Comparison of ENCODE assay signal across 26 cellular contexts in the genomic region with DNA sequence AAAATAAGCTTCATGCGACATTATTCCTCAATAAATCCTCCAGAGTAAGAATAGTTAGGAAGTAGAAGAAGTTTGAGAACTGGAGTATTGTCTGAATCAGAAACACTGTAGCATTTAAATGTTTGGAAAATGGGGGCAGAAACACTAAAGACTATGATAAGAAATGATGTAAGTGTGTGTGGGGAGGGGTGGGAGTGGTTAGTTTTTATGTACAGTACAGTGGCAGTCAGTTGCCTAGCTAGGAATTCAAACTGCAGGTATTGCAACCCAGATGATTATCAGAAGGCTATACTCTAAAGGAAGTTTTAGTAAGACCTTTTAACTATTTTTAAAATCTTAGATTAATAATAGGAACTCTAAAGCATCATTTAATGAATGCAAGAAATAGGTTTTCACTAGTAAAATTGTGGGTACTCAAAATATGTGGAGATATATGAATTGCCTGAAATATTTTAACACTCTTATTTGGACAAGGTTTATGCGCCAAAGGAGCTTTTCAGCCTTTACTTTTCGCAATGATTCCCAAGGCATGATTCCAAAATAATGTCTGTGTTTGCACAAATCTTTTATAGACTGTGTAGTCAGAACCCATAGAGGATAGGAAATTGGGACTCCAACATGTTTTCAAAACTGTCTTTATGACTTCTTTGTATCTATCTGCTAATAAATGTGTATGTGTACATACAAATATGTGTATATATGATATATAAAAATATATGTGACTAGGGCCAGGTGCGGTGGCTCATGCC. TPM values are rescaled to one million over a fixed set of nuclear protein-coding genes. Genes with fewer than 3 reads are reported as not detected.
DNase-seq lines count a peak whose midpoint lies in the region; ATAC-seq and TF ChIP-seq lines count a peak whose summit lies in the region.
"Had no signal": no experiment of that assay in that cellular context is flagged by ENCODE, and none has a peak within 500 bp of the region (broad histone marks: within the 10 kb centered on the region; RNA-seq: fewer than 3 reads in every experiment).

No MANE protein-coding gene starts in this region.

- no peaks in the 10 kb centered on the region for H3K27me3 ChIP-seq in PC-3 (ENCODE audit: low read length)
- H3K27me3 ChIP-seq: BE2C; BLaER1 treated with 17β-estradiol and CSF1 and Interleukin-3, amounts not matched to agents 10 nM and 100 nM had no signal

- H3K27ac ChIP-seq in C4-2B (peak overlapping the region; percentile 63), PC-3 (ENCODE audit: low read length) (no peak overlapping the region)
- H3K27ac ChIP-seq: A549; BLaER1 treated with 17β-estradiol and CSF1 and Interleukin-3, amounts not matched to agents 10 nM and 100 nM had no signal

- no peak overlapping the region for H3K4me2 ChIP-seq in PC-3 (ENCODE audit: low read length)
- H3K4me2 ChIP-seq: A549; BLaER1 treated with 17β-estradiol and CSF1 and Interleukin-3, amounts not matched to agents 10 nM and 100 nM; GM23338 had no signal

- peaks cover 4% of the 10 kb centered on the region for H3K4me1 Mint-ChIP-seq in type B pancreatic cell (ENCODE audit: unreplicated experiment)
- H3K4me1 Mint-ChIP-seq: CD4-positive, alpha-beta memory T cell; GM23338; H9 had no signal

- H3K9me3 ChIP-seq in PC-3 (ENCODE audit: low read length) = no peaks in the 10 kb centered on the region
- H3K9me3 ChIP-seq: A549, BE2C had no signal

- no peak overlapping the region for H3K27ac Mint-ChIP-seq in type B pancreatic cell
- H3K27ac Mint-ChIP-seq: CD4-positive, alpha-beta memory T cell; GM23338; H9; HFFc6 had no signal

- peaks cover 3% of the 10 kb centered on the region for H3K9me3 Mint-ChIP-seq in type B pancreatic cell
- H3K9me3 Mint-ChIP-seq: GM23338, H9 had no signal

- no peaks in the 10 kb centered on the region for H3K4me1 ChIP-seq in PC-3 (ENCODE audit: insufficient read depth, low read length)
- H3K4me1 ChIP-seq: A549; BE2C; BLaER1 treated with 17β-estradiol and CSF1 and Interleukin-3, amounts not matched to agents 10 nM and 100 nM had no signal

- H3K9ac ChIP-seq in PC-3 (ENCODE audit: low read length) = no peak overlapping the region
- H3K9ac ChIP-seq: BLaER1 treated with 17β-estradiol and CSF1 and Interleukin-3, amounts not matched to agents 10 nM and 100 nM had no signal

- no peaks in the 10 kb centered on the region for H3K27me3 Mint-ChIP-seq in type B pancreatic cell
- H3K27me3 Mint-ChIP-seq: CD4-positive, alpha-beta memory T cell had no signal

- no peaks in the 10 kb centered on the region for H3K36me3 ChIP-seq in PC-3 (ENCODE audit: low read depth, low read length)
- H3K36me3 ChIP-seq: BE2C; BLaER1 treated with 17β-estradiol and CSF1 and Interleukin-3, amounts not matched to agents 10 nM and 100 nM had no signal

- intact Hi-C loops in PC-3 (cut with micrococcal nuclease) = no loop called here

- H3K9me2 ChIP-seq in PC-3 (replicated peaks; ENCODE audit: low read length) = no peaks in the 10 kb centered on the region

- ATAC-seq in PC-3 (peak; percentile 51), left lobe of liver (peak; percentile 71), GM21381 (IDR thresholded peaks at IDR 0.05; ENCODE audit: unreplicated experiment) (no peak)
- ATAC-seq: A549, GM23338, HCT116 had no signal

- no peak overlapping the region for H2AFZ ChIP-seq in PC-3 (ENCODE audit: low read length)
- H2AFZ ChIP-seq: GM23338 had no signal

- no peaks in the 10 kb centered on the region for H3K79me2 ChIP-seq in PC-3 (ENCODE audit: low read length)

- no peaks in the 10 kb centered on the region for H3F3A ChIP-seq in PC-3 (ENCODE audit: low read length, unreplicated experiment)

- H3K4me3 Mint-ChIP-seq in type B pancreatic cell = no peak overlapping the region
- H3K4me3 Mint-ChIP-seq: CD4-positive, alpha-beta memory T cell; GM23338; H9; HFFc6 had no signal

- H4K20me1 ChIP-seq in PC-3 (ENCODE audit: low read length) = no peaks in the 10 kb centered on the region
- H4K20me1 ChIP-seq: BLaER1 treated with 17β-estradiol and CSF1 and Interleukin-3, amounts not matched to agents 10 nM and 100 nM had no signal

- POLR2A ChIA-PET in PC-3 (lab: Charles Lee; ENCODE audit: unreplicated experiment) = no interaction called here

- H3K36me3 Mint-ChIP-seq in type B pancreatic cell = no peaks in the 10 kb centered on the region
- H3K36me3 Mint-ChIP-seq: CD4-positive, alpha-beta memory T cell had no signal

- no peak overlapping the region for H3K4me3 ChIP-seq in PC-3 (ENCODE audit: low read length)
- H3K4me3 ChIP-seq: A549; BLaER1 treated with 17β-estradiol and CSF1 and Interleukin-3, amounts not matched to agents 10 nM and 100 nM; GM23338 had no signal

- TF ChIP-seq CTCF in C4-2B (conservative IDR thresholded peaks at IDR 0.05) = no peak
- no peak for TF ChIP-seq CTCF in PC-3 (conservative IDR thresholded peaks at IDR 0.05; ENCODE audit: low read depth, low read length)
- TF ChIP-seq CTCF in type B pancreatic cell (conservative IDR thresholded peaks at IDR 0.05) = no peak

- DNase-seq in HuH-7 (ENCODE audit: low spot score) (peak; percentile 45), PC-3 (peak; percentile 27), left lobe of liver (ENCODE audit: low spot score) (no peak), type B pancreatic cell (ENCODE audit: extremely low spot score, unreplicated experiment) (no peak)
- DNase-seq in activated CD8-positive, alpha-beta memory T cell treated with anti-CD3 and anti-CD28 coated beads for 24 hours = no peak
- DNase-seq in activated T-cell treated with anti-CD3 and anti-CD28 coated beads, Interleukin-2, amount 50 U/mL, for 48 hours = no peak
- DNase-seq: 8988T; ACHN; AML-193; BE2C; Calu3; CD4-positive, alpha-beta memory T cell; COR-L47; DMS53; DMS79 treated with DMSO at 0.1 percent for 48 hours; GF-D8; H9; HFFc6 had no signal

- BruUV-seq in PC-3 (replicated peaks; lab: Mats Ljungman, UMichigan) = no TSS peak

- CTCF ChIA-PET in PC-3 (lab: Charles Lee) = no interaction called here

RNA-seq across cellular contexts. Expression of gene CCDC50, which starts 8.0 kb away (rescaled TPM):
- total RNA-seq in PC-3 (2014; rRNA removed) = 68.4 and 80.9 TPM in 2 replicates
- total RNA-seq in left lobe of liver = 35.8 TPM
- total RNA-seq in type B pancreatic cell (ENCODE audit: low replicate concordance) = 47.4 and 76.2 TPM in 2 replicates

RNA-seq across cellular contexts. Expression of gene UTS2B, which starts 9.1 kb away (rescaled TPM):
- total RNA-seq in PC-3 (2014; rRNA removed) = 1.2 TPM in 1 of 2 replicates, not detected in the other
- total RNA-seq in left lobe of liver = 0.15 TPM
- 0.58 TPM in 1 of 2 replicates, not detected in the other for total RNA-seq in type B pancreatic cell (ENCODE audit: low replicate concordance)
- total RNA-seq: CD4-positive, alpha-beta memory T cell; Daoy; G401; GM23338 had no signal

Comparison
In these comparisons a context has a peak if more than half of its experiments do, and no peak if none do; other contexts are left out.
1. DNase-seq: peak in HuH-7 (single experiment) and PC-3 (single experiment); none in left lobe of liver (single experiment), type B pancreatic cell (single experiment), activated CD8-positive, alpha-beta memory T cell treated with anti-CD3 and anti-CD28 coated beads for 24 hours (single experiment) and activated T-cell treated with anti-CD3 and anti-CD28 coated beads, Interleukin-2, amount 50 U/mL, for 48 hours (0 of 2).